ENCODE assay signal across 19 cellular contexts in genomic region chr7:158825628-158826289, GRCh38. TPM values are rescaled to one million over a fixed set of nuclear protein-coding genes. Genes with fewer than 3 reads are reported as not detected.
A peak's percentile ranks its signal among the peaks of the same experiment; 100 is the strongest.
DNase-seq lines count a peak whose midpoint lies in the region; ATAC-seq lines count a peak whose summit lies in the region.
"Had no signal": no experiment of that assay in that cellular context is flagged by ENCODE, and none has a peak within 500 bp of the region (broad histone marks: within the 10 kb centered on the region; RNA-seq: fewer than 3 reads in every experiment).

No MANE protein-coding gene starts in this region.

- H2AFZ ChIP-seq in trophoblast cell (ENCODE audit: insufficient read depth, low read length, poor library complexity), result no peak overlapping the region
- H2AFZ ChIP-seq: neural progenitor cell had no signal

- H3K79me1 ChIP-seq in trophoblast cell (ENCODE audit: low read length), result peaks cover 16% of the 10 kb centered on the region

- H4K8ac ChIP-seq in trophoblast cell (ENCODE audit: low read depth, low read length), result no peak overlapping the region

- peaks cover 69% of the 10 kb centered on the region for H3K4me1 Mint-ChIP-seq in activated T-cell treated with anti-CD3 and anti-CD28 coated beads, Interleukin-2, amount 50 U/mL, for 72 hours (ENCODE audit: low read depth)
- H3K4me1 Mint-ChIP-seq in activated naive CD8-positive, alpha-beta T cell treated with anti-CD3 and anti-CD28 coated beads for 36 hours, result peaks cover 49% of the 10 kb centered on the region

- H3K4me2 ChIP-seq in trophoblast cell (ENCODE audit: low read length), result no peak overlapping the region
- H3K4me2 ChIP-seq: neural progenitor cell had no signal

- H2BK5ac ChIP-seq in trophoblast cell (ENCODE audit: low read depth, low read length, poor library complexity), result no peak overlapping the region

- no peak overlapping the region for H2BK120ac ChIP-seq in trophoblast cell (ENCODE audit: insufficient read depth, low read length, poor library complexity)

- H3K36me3 Mint-ChIP-seq in activated T-cell treated with anti-CD3 and anti-CD28 coated beads, Interleukin-2, amount 50 U/mL, for 72 hours (ENCODE audit: insufficient read depth in 2 of 2), result peaks cover 7 to 11% of the 10 kb centered on the region in 2 donors
- peaks cover 22% of the 10 kb centered on the region for H3K36me3 Mint-ChIP-seq in activated naive CD8-positive, alpha-beta T cell treated with anti-CD3 and anti-CD28 coated beads for 36 hours

- no peak overlapping the region for H3K23ac ChIP-seq in trophoblast cell (ENCODE audit: low read length)

- no peak overlapping the region for H2BK12ac ChIP-seq in trophoblast cell (ENCODE audit: low read length)

- no peak overlapping the region for H3K14ac ChIP-seq in trophoblast cell (ENCODE audit: low read length)

- no peaks in the 10 kb centered on the region for H3K27me3 ChIP-seq in trophoblast cell (ENCODE audit: insufficient read depth, low read length)
- H3K27me3 ChIP-seq: dorsolateral prefrontal cortex, neural progenitor cell had no signal

- peaks cover 28% of the 10 kb centered on the region for H3K79me2 ChIP-seq in trophoblast cell (ENCODE audit: control insufficient read depth, insufficient read depth, low read length, poor library complexity)

- H4K91ac ChIP-seq in trophoblast cell (ENCODE audit: low read depth, low read length), result no peak overlapping the region

- peaks cover 7 to 12% of the 10 kb centered on the region in 2 experiments for H3K4me1 ChIP-seq in trophoblast cell (ENCODE audit: control insufficient read depth in 1 of 2, insufficient read depth in 2 of 2, low read length in 2 of 2)

- H3K9me3 ChIP-seq in trophoblast cell (ENCODE audit: insufficient read depth, low read depth, low read length), result peaks cover 2% of the 10 kb centered on the region
- H3K9me3 ChIP-seq: Caco-2 had no signal

- no peak overlapping the region for H3K9ac ChIP-seq in trophoblast cell (ENCODE audit: low read length)
- H3K9ac ChIP-seq: neural progenitor cell had no signal

- H2AK5ac ChIP-seq in trophoblast cell (ENCODE audit: low read length), result no peak overlapping the region

- H3K9me3 Mint-ChIP-seq in activated T-cell treated with anti-CD3 and anti-CD28 coated beads, Interleukin-2, amount 50 U/mL, for 72 hours, result no peaks in the 10 kb centered on the region
- H3K9me3 Mint-ChIP-seq in activated naive CD8-positive, alpha-beta T cell treated with anti-CD3 and anti-CD28 coated beads for 36 hours, result no peaks in the 10 kb centered on the region
- H3K9me3 Mint-ChIP-seq: brain, memory B cell, neural progenitor cell had no signal

- H3K4ac ChIP-seq in trophoblast cell (ENCODE audit: low read depth, low read length), result peak overlapping the region; percentile 97

- ATAC-seq in activated T-cell treated with anti-CD3 and anti-CD28 coated beads, Interleukin-2, amount 50 U/mL, for 72 hours (replicated peaks in 1 of 2), result peak in 1 of 2 donors; percentile 0
- no peak for ATAC-seq in HG03135 (IDR thresholded peaks at IDR 0.05; ENCODE audit: unreplicated experiment)
- ATAC-seq: activated CD4-positive, CD25-positive, alpha-beta regulatory T cell treated with anti-CD3 and anti-CD28 coated beads, Interleukin-2, amount 50 U/mL, for 24 hours had no signal

- H3K27ac Mint-ChIP-seq in activated T-cell treated with anti-CD3 and anti-CD28 coated beads, Interleukin-2, amount 50 U/mL, for 72 hours, result peak overlapping the region; percentile 41
- peak overlapping the region; percentile 71 for H3K27ac Mint-ChIP-seq in activated naive CD8-positive, alpha-beta T cell treated with anti-CD3 and anti-CD28 coated beads for 36 hours
- H3K27ac Mint-ChIP-seq: brain, memory B cell, neural progenitor cell had no signal

- no peaks in the 10 kb centered on the region for H3K27me3 Mint-ChIP-seq in activated T-cell treated with anti-CD3 and anti-CD28 coated beads, Interleukin-2, amount 50 U/mL, for 72 hours (ENCODE audit: low read depth)
- H3K27me3 Mint-ChIP-seq in activated naive CD8-positive, alpha-beta T cell treated with anti-CD3 and anti-CD28 coated beads for 36 hours, result no peaks in the 10 kb centered on the region
- H3K27me3 Mint-ChIP-seq: memory B cell had no signal

- peak overlapping the region; percentile 57 to 58 for H3K4me3 Mint-ChIP-seq in activated T-cell treated with anti-CD3 and anti-CD28 coated beads, Interleukin-2, amount 50 U/mL, for 72 hours
- no peak overlapping the region for H3K4me3 Mint-ChIP-seq in activated naive CD8-positive, alpha-beta T cell treated with anti-CD3 and anti-CD28 coated beads for 36 hours
- H3K4me3 Mint-ChIP-seq: memory B cell, neural progenitor cell had no signal

- no peak overlapping the region for H3K4me3 ChIP-seq in trophoblast cell (ENCODE audit: low read depth, low read length)
- H3K4me3 ChIP-seq: neural progenitor cell had no signal

- H3K36me3 ChIP-seq in trophoblast cell (ENCODE audit: control insufficient read depth in 1 of 2, insufficient read depth in 2 of 2, low read length in 2 of 2), result peaks cover 0 to 2% of the 10 kb centered on the region in 2 experiments
- H3K36me3 ChIP-seq: neural progenitor cell had no signal

- no peak overlapping the region for H3K18ac ChIP-seq in trophoblast cell (ENCODE audit: low read length)

- DNase-seq in activated T-cell treated with anti-CD3 and anti-CD28 coated beads, Interleukin-2, amount 50 U/mL, for 72 hours, result peak; percentile 41 to 46
- no peak for DNase-seq in activated T-cell treated with anti-CD3 and anti-CD28 coated beads, Interleukin-2, amount 50 U/mL, for 48 hours
- DNase-seq in HT-29 (ENCODE audit: low spot score) (peak; percentile 43), trophoblast cell (no peak), D341Med (ENCODE audit: low spot score) (no peak), Ammon's horn (ENCODE audit: low spot score) (no peak)
- no peak for DNase-seq in activated naive CD8-positive, alpha-beta T cell treated with anti-CD3 and anti-CD28 coated beads for 36 hours
- DNase-seq: activated effector memory CD4-positive, alpha-beta T cell treated with Interleukin-2 at 50 U/mL for 16 hours; Caco-2; dorsolateral prefrontal cortex; GDM1; GOT3; islet precursor cell; NCI-H1694 had no signal

- no peak overlapping the region for H4K12ac ChIP-seq in trophoblast cell (ENCODE audit: low read depth, low read length)

- no peak overlapping the region for H3K27ac ChIP-seq in trophoblast cell (ENCODE audit: low read depth, low read length)
- H3K27ac ChIP-seq: neural progenitor cell had no signal

- no CpG with 5 or more reads among the region's 8 CpGs for WGBS in trophoblast cell (ENCODE audit: extremely low coverage, insufficient coverage, insufficient read length)

RNA-seq across cellular contexts. Expression of gene ESYT2, which starts 3.5 kb away (rescaled TPM):
- 10 to 100 TPM; 68.6 to 68.8 TPM for total RNA-seq in activated T-cell treated with anti-CD3 and anti-CD28 coated beads, Interleukin-2, amount 50 U/mL, for 72 hours
- 75.4 and 76.4 TPM in 2 replicates for total RNA-seq in HT-29 (2014; rRNA removed; shearing (Covaris generic))
- total RNA-seq in activated naive CD8-positive, alpha-beta T cell treated with anti-CD3 and anti-CD28 coated beads for 36 hours, result 10 to 100 TPM; 52.1 to 52.5 TPM
- 58.7 and 59.5 TPM in 2 replicates for polyA plus RNA-seq in trophoblast cell (2013)

RNA-seq across cellular contexts. Expression of gene DYNC2I1, which starts 30.6 kb away (rescaled TPM):
- 10 to 100 TPM; 14.2 to 14.9 TPM for total RNA-seq in activated T-cell treated with anti-CD3 and anti-CD28 coated beads, Interleukin-2, amount 50 U/mL, for 72 hours
- total RNA-seq in HT-29 (2014; rRNA removed; shearing (Covaris generic)), result 12.4 and 15.5 TPM in 2 replicates
- total RNA-seq in activated naive CD8-positive, alpha-beta T cell treated with anti-CD3 and anti-CD28 coated beads for 36 hours, result 10 to 100 TPM; 12.4 to 14.3 TPM
- polyA plus RNA-seq in trophoblast cell (2013), result 7.6 and 7.8 TPM in 2 replicates

Comparison
In these comparisons a context has a peak if more than half of its experiments do, and no peak if none do; other contexts are left out.
1. DNase-seq: peak in activated T-cell treated with anti-CD3 and anti-CD28 coated beads, Interleukin-2, amount 50 U/mL, for 72 hours (2 of 2) and HT-29 (single experiment); none in activated T-cell treated with anti-CD3 and anti-CD28 coated beads, Interleukin-2, amount 50 U/mL, for 48 hours (0 of 2), activated naive CD8-positive, alpha-beta T cell treated with anti-CD3 and anti-CD28 coated beads for 36 hours (single experiment), trophoblast cell (0 of 2), D341Med (single experiment) and Ammon's horn (single experiment).